Comparison of ENCODE assay signal across 11 cellular contexts in the genomic region with DNA sequence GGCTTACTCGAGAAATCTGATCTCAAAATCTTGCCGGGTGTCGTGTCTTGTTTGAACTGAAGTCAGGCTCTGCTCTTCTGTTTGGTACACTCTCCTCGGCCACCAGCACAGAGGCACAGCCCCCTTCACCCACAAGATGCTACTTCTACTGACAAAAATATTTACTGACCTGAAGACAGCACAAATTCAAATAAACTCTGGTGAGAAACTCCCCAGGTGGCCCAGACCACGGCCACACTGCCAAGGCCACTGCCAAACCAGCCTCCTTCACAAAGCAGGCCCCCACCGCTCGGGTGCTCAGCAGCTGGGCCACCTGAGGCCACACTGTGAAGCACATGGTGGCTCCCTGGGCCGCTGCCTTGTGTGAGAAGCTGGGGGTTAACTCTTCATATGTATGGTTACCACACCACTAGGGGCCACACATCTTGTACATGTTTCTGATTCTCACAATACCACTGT.
DNase-seq lines count a peak whose midpoint lies in the region; ATAC-seq and TF ChIP-seq lines count a peak whose summit lies in the region.
"Had no signal": no experiment of that assay in that cellular context is flagged by ENCODE, and none has a peak within 500 bp of the region (broad histone marks: within the 10 kb centered on the region; RNA-seq: fewer than 3 reads in every experiment).

No MANE protein-coding gene starts in this region.

- H3K4me3 Mint-ChIP-seq in Calu3 (ENCODE audit: low read depth, unreplicated experiment): no peak overlapping the region

- H3K27me3 Mint-ChIP-seq in Calu3 (ENCODE audit: unreplicated experiment): no peaks in the 10 kb centered on the region

- CTCF ChIA-PET in Calu3 (lab: Charles Lee): no interaction called here
- CTCF ChIA-PET in RWPE1 (lab: Yijun Ruan, JAX): interaction anchor here (0.6 kb wide), 1 partner anchor 94 kb away, joined by 3 read pairs; no protein-coding TSS in a partner anchor

- no peaks in the 10 kb centered on the region for H3K9me3 Mint-ChIP-seq in Calu3 (ENCODE audit: low read depth, unreplicated experiment)

- POLR2A ChIA-PET in RWPE1 (lab: Yijun Ruan, JAX; ENCODE audit: low non-redundant PET): no interaction called here

- H3K36me3 Mint-ChIP-seq in Calu3 (ENCODE audit: insufficient read depth, unreplicated experiment): no peaks in the 10 kb centered on the region

- H3K4me1 Mint-ChIP-seq in Calu3 (ENCODE audit: low read depth, unreplicated experiment): peaks cover 29% of the 10 kb centered on the region

- peak overlapping the region; percentile 60 for H3K27ac Mint-ChIP-seq in Calu3 (ENCODE audit: unreplicated experiment)

- ATAC-seq in sciatic nerve: peak; percentile 12

- peak overlapping the region; percentile 21; the same call in 1 of the 2 replicates for H3K27ac ChIP-seq in RWPE1
- H3K27ac ChIP-seq: brain microvascular endothelial cell had no signal

- no peak for DNase-seq in Calu3
- no peak for DNase-seq in RWPE1 (ENCODE audit: low spot score)
- DNase-seq in brain pericyte (ENCODE audit: low read depth, low spot score): peak; percentile 54
- DNase-seq in sciatic nerve (ENCODE audit: low spot score): no peak
- no peak for DNase-seq in NCI-H2081 treated with DMSO at 0.1 percent for 48 hours (lab: John Stamatoyannopoulos, UW)
- DNase-seq in glomerular visceral epithelial cell (ENCODE audit: extremely low spot score): no peak
- no peak for DNase-seq in activated CD4-positive, CD25-positive, alpha-beta regulatory T cell (lab: John Stamatoyannopoulos, UW)
- DNase-seq in NCI-H1694 (lab: John Stamatoyannopoulos, UW): no peak
- DNase-seq: brain microvascular endothelial cell, kidney, NCI-H146 had no signal

- no TSS peak for BruUV-seq in Calu3 (replicated peaks; lab: Mats Ljungman, UMichigan)

- TF ChIP-seq CTCF in Calu3 (IDR thresholded peaks at IDR 0.05; ENCODE audit: unreplicated experiment) (no peak), RWPE1 (conservative IDR thresholded peaks at IDR 0.05; ENCODE audit: low read depth) (no peak)

- intact Hi-C loops in Calu3 (cut with micrococcal nuclease; ENCODE audit: unreplicated experiment): no loop called here
- intact Hi-C loops in sciatic nerve (cut with DNase I): loop anchor here (5.0 kb wide), 1 partner anchor 1822 kb away; no protein-coding TSS in a partner anchor
